In the genomic region with DNA sequence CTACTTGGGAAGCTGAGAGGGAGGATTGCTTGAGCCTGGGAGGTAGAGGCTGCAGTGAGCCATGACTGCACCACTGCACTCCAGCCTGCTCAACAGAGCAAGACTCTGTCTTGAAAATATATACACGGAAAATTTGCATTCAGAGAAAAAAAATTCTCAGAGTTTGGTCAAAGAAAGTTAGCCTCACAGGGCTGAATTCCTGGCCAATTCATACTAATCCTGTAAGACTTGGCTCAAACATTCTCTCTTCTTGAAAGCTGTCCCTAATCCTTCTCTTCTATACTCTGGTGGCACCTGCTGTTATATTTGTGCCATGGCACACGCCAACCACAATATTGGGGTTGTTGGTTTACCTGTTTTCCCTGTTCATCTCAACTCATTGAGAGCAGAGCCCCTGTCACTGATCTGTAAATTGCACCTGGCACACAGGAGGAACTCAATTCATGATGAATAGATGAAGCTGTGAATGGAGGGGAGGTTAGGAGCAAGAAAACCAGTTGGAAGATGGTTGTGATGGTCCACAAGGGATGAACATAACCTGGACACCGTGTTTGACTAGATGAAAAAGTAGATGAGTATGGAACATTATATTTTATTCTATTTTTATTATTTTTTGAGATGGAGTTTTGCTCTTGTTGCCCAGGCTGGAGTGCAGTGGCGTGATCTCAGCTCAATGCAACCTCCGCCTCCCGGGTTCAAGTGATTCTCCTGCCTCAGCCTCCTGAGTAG, we compare ENCODE assay signal across 1 cellular context.
TF ChIP-seq lines count a peak whose summit lies in the region.

No MANE protein-coding gene starts in this region.

TF ChIP-seq in HepG2, 621 proteins besides CTCF, POLR2A, EP300 and RAD21 (continued from another document and continues in another):
- TF ChIP-seq TBL1XR1 (IDR thresholded peaks at IDR 0.05; ENCODE audit: borderline replicate concordance, low read length, partially characterized antibody) (no peak), ZNF850 (CRISPR knock-in tag; conservative IDR thresholded peaks at IDR 0.05) (no peak), ATRX (CRISPR knock-in tag; IDR thresholded peaks at IDR 0.05; ENCODE audit: borderline replicate concordance) (no peak), SIX4 (CRISPR knock-in tag; IDR thresholded peaks at IDR 0.05) (no peak), SP2 (CRISPR knock-in tag; IDR thresholded peaks at IDR 0.05) (no peak), ZNF775 (CRISPR knock-in tag; IDR thresholded peaks at IDR 0.05; ENCODE audit: borderline replicate concordance) (no peak), MAZ (IDR thresholded peaks at IDR 0.05; ENCODE audit: borderline replicate concordance, low read depth, low read length) (no peak), MAZ (CRISPR knock-in tag; IDR thresholded peaks at IDR 0.05; ENCODE audit: low read depth) (0 out of 2 replicates have a peak, but pooled peaks have one; percentile 21), ZBTB42 (CRISPR knock-in tag; IDR thresholded peaks at IDR 0.05) (no peak), ZNF766 (CRISPR knock-in tag; IDR thresholded peaks at IDR 0.05; ENCODE audit: borderline replicate concordance) (no peak), RBFOX2 (IDR thresholded peaks at IDR 0.05; ENCODE audit: low read depth, low read length) (no peak), ZC3H13 (CRISPR knock-in tag; IDR thresholded peaks at IDR 0.05) (no peak), ZNF33B (CRISPR knock-in tag; IDR thresholded peaks at IDR 0.05) (no peak), ZNF24 (IDR thresholded peaks at IDR 0.05) (peak; percentile 39; the same call in 1 of the 2 replicates), ZSCAN31 (CRISPR knock-in tag; IDR thresholded peaks at IDR 0.05; ENCODE audit: low read depth) (0 out of 2 replicates have a peak, but pooled peaks have one; percentile 39), REL (CRISPR knock-in tag; conservative IDR thresholded peaks at IDR 0.05) (no peak), MAFK (conservative IDR thresholded peaks at IDR 0.05 in 1 of 2, IDR thresholded peaks at IDR 0.05 in 1 of 2; ENCODE audit: low read length in 2 of 2) (no peak), ZNF496 (CRISPR knock-in tag; IDR thresholded peaks at IDR 0.05; ENCODE audit: insufficient replicate concordance) (no peak), ZNF724P (CRISPR knock-in tag; IDR thresholded peaks at IDR 0.05; ENCODE audit: borderline replicate concordance) (no peak), ZNF660 (CRISPR knock-in tag; IDR thresholded peaks at IDR 0.05; ENCODE audit: borderline replicate concordance, low read depth) (no peak), TARDBP (CRISPR knock-in tag; IDR thresholded peaks at IDR 0.05) (peak; percentile 34; the same call in 1 of the 2 replicates), MIER3 (CRISPR knock-in tag; IDR thresholded peaks at IDR 0.05; ENCODE audit: borderline replicate concordance) (no peak), NR2F2 (IDR thresholded peaks at IDR 0.05; ENCODE audit: borderline replicate concordance, low read depth) (no peak), EED (CRISPR knock-in tag; IDR thresholded peaks at IDR 0.05) (no peak; the same call in 1 of the 2 replicates), FOXP1 (IDR thresholded peaks at IDR 0.05) (no peak), FOXP1 (CRISPR knock-in tag; IDR thresholded peaks at IDR 0.05) (no peak), SP4 (CRISPR knock-in tag; IDR thresholded peaks at IDR 0.05) (no peak), ZNF225 (CRISPR knock-in tag; IDR thresholded peaks at IDR 0.05) (no peak), ZNF737 (CRISPR knock-in tag; IDR thresholded peaks at IDR 0.05; ENCODE audit: borderline replicate concordance) (no peak), NFRKB (IDR thresholded peaks at IDR 0.05) (no peak), ZBTB21 (CRISPR knock-in tag; IDR thresholded peaks at IDR 0.05) (no peak), ZNF274 (CRISPR knock-in tag; IDR thresholded peaks at IDR 0.05) (no peak), ZNF776 (CRISPR knock-in tag; IDR thresholded peaks at IDR 0.05) (no peak), CBX2 (IDR thresholded peaks at IDR 0.05; ENCODE audit: low read depth, low read length) (no peak), CBX2 (CRISPR knock-in tag; IDR thresholded peaks at IDR 0.05; ENCODE audit: low read depth) (no peak), PHF8 (CRISPR knock-in tag; IDR thresholded peaks at IDR 0.05) (no peak), ZNF558 (CRISPR knock-in tag; IDR thresholded peaks at IDR 0.05; ENCODE audit: borderline replicate concordance) (no peak)
- TF ChIP-seq, protein P1, sequence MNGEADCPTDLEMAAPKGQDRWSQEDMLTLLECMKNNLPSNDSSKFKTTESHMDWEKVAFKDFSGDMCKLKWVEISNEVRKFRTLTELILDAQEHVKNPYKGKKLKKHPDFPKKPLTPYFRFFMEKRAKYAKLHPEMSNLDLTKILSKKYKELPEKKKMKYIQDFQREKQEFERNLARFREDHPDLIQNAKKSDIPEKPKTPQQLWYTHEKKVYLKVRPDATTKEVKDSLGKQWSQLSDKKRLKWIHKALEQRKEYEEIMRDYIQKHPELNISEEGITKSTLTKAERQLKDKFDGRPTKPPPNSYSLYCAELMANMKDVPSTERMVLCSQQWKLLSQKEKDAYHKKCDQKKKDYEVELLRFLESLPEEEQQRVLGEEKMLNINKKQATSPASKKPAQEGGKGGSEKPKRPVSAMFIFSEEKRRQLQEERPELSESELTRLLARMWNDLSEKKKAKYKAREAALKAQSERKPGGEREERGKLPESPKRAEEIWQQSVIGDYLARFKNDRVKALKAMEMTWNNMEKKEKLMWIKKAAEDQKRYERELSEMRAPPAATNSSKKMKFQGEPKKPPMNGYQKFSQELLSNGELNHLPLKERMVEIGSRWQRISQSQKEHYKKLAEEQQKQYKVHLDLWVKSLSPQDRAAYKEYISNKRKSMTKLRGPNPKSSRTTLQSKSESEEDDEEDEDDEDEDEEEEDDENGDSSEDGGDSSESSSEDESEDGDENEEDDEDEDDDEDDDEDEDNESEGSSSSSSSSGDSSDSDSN (CRISPR knock-in tag; IDR thresholded peaks at IDR 0.05) = no peak
- TF ChIP-seq, protein P2, sequence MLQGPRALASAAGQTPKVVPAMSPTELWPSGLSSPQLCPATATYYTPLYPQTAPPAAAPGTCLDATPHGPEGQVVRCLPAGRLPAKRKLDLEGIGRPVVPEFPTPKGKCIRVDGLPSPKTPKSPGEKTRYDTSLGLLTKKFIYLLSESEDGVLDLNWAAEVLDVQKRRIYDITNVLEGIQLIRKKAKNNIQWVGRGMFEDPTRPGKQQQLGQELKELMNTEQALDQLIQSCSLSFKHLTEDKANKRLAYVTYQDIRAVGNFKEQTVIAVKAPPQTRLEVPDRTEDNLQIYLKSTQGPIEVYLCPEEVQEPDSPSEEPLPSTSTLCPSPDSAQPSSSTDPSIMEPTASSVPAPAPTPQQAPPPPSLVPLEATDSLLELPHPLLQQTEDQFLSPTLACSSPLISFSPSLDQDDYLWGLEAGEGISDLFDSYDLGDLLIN (CRISPR knock-in tag; IDR thresholded peaks at IDR 0.05; ENCODE audit: borderline replicate concordance) = no peak
- TF ChIP-seq, protein P3, sequence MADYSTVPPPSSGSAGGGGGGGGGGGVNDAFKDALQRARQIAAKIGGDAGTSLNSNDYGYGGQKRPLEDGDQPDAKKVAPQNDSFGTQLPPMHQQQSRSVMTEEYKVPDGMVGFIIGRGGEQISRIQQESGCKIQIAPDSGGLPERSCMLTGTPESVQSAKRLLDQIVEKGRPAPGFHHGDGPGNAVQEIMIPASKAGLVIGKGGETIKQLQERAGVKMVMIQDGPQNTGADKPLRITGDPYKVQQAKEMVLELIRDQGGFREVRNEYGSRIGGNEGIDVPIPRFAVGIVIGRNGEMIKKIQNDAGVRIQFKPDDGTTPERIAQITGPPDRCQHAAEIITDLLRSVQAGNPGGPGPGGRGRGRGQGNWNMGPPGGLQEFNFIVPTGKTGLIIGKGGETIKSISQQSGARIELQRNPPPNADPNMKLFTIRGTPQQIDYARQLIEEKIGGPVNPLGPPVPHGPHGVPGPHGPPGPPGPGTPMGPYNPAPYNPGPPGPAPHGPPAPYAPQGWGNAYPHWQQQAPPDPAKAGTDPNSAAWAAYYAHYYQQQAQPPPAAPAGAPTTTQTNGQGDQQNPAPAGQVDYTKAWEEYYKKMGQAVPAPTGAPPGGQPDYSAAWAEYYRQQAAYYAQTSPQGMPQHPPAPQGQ (CRISPR knock-in tag; IDR thresholded peaks at IDR 0.05; ENCODE audit: borderline replicate concordance) = no peak
- TF ChIP-seq, protein P4, sequence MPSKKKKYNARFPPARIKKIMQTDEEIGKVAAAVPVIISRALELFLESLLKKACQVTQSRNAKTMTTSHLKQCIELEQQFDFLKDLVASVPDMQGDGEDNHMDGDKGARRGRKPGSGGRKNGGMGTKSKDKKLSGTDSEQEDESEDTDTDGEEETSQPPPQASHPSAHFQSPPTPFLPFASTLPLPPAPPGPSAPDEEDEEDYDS (CRISPR knock-in tag; IDR thresholded peaks at IDR 0.05) = no peak
- TF ChIP-seq, protein P5, sequence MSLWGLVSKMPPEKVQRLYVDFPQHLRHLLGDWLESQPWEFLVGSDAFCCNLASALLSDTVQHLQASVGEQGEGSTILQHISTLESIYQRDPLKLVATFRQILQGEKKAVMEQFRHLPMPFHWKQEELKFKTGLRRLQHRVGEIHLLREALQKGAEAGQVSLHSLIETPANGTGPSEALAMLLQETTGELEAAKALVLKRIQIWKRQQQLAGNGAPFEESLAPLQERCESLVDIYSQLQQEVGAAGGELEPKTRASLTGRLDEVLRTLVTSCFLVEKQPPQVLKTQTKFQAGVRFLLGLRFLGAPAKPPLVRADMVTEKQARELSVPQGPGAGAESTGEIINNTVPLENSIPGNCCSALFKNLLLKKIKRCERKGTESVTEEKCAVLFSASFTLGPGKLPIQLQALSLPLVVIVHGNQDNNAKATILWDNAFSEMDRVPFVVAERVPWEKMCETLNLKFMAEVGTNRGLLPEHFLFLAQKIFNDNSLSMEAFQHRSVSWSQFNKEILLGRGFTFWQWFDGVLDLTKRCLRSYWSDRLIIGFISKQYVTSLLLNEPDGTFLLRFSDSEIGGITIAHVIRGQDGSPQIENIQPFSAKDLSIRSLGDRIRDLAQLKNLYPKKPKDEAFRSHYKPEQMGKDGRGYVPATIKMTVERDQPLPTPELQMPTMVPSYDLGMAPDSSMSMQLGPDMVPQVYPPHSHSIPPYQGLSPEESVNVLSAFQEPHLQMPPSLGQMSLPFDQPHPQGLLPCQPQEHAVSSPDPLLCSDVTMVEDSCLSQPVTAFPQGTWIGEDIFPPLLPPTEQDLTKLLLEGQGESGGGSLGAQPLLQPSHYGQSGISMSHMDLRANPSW (CRISPR knock-in tag; IDR thresholded peaks at IDR 0.05; ENCODE audit: borderline replicate concordance) = no peak
- TF ChIP-seq, protein P6, sequence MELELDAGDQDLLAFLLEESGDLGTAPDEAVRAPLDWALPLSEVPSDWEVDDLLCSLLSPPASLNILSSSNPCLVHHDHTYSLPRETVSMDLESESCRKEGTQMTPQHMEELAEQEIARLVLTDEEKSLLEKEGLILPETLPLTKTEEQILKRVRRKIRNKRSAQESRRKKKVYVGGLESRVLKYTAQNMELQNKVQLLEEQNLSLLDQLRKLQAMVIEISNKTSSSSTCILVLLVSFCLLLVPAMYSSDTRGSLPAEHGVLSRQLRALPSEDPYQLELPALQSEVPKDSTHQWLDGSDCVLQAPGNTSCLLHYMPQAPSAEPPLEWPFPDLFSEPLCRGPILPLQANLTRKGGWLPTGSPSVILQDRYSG (CRISPR knock-in tag; IDR thresholded peaks at IDR 0.05) = no peak
- TF ChIP-seq, protein P7, sequence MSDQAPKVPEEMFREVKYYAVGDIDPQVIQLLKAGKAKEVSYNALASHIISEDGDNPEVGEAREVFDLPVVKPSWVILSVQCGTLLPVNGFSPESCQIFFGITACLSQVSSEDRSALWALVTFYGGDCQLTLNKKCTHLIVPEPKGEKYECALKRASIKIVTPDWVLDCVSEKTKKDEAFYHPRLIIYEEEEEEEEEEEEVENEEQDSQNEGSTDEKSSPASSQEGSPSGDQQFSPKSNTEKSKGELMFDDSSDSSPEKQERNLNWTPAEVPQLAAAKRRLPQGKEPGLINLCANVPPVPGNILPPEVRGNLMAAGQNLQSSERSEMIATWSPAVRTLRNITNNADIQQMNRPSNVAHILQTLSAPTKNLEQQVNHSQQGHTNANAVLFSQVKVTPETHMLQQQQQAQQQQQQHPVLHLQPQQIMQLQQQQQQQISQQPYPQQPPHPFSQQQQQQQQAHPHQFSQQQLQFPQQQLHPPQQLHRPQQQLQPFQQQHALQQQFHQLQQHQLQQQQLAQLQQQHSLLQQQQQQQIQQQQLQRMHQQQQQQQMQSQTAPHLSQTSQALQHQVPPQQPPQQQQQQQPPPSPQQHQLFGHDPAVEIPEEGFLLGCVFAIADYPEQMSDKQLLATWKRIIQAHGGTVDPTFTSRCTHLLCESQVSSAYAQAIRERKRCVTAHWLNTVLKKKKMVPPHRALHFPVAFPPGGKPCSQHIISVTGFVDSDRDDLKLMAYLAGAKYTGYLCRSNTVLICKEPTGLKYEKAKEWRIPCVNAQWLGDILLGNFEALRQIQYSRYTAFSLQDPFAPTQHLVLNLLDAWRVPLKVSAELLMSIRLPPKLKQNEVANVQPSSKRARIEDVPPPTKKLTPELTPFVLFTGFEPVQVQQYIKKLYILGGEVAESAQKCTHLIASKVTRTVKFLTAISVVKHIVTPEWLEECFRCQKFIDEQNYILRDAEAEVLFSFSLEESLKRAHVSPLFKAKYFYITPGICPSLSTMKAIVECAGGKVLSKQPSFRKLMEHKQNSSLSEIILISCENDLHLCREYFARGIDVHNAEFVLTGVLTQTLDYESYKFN (CRISPR knock-in tag; conservative IDR thresholded peaks at IDR 0.05) = no peak
- TF ChIP-seq, protein P8, sequence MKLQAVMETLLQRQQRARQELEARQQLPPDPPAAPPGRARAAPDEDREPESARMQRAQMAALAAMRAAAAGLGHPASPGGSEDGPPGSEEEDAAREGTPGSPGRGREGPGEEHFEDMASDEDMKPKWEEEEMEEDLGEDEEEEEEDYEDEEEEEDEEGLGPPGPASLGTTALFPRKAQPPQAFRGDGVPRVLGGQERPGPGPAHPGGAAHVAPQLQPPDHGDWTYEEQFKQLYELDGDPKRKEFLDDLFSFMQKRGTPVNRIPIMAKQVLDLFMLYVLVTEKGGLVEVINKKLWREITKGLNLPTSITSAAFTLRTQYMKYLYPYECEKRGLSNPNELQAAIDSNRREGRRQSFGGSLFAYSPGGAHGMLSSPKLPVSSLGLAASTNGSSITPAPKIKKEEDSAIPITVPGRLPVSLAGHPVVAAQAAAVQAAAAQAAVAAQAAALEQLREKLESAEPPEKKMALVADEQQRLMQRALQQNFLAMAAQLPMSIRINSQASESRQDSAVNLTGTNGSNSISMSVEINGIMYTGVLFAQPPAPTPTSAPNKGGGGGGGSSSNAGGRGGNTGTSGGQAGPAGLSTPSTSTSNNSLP (IDR thresholded peaks at IDR 0.05; ENCODE audit: low read depth, low read length) = 0 out of 2 replicates have a peak, but pooled peaks have one; percentile 56
- TF ChIP-seq, protein P9, sequence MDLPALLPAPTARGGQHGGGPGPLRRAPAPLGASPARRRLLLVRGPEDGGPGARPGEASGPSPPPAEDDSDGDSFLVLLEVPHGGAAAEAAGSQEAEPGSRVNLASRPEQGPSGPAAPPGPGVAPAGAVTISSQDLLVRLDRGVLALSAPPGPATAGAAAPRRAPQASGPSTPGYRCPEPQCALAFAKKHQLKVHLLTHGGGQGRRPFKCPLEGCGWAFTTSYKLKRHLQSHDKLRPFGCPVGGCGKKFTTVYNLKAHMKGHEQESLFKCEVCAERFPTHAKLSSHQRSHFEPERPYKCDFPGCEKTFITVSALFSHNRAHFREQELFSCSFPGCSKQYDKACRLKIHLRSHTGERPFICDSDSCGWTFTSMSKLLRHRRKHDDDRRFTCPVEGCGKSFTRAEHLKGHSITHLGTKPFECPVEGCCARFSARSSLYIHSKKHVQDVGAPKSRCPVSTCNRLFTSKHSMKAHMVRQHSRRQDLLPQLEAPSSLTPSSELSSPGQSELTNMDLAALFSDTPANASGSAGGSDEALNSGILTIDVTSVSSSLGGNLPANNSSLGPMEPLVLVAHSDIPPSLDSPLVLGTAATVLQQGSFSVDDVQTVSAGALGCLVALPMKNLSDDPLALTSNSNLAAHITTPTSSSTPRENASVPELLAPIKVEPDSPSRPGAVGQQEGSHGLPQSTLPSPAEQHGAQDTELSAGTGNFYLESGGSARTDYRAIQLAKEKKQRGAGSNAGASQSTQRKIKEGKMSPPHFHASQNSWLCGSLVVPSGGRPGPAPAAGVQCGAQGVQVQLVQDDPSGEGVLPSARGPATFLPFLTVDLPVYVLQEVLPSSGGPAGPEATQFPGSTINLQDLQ (CRISPR knock-in tag; IDR thresholded peaks at IDR 0.05) = no peak
